ENCODE assay signal across 19 cellular contexts in genomic region chrX:57313583-57314215, GRCh38. TPM values are rescaled to one million over a fixed set of nuclear protein-coding genes. Genes with fewer than 3 reads are reported as not detected.
DNase-seq lines count a peak whose midpoint lies in the region; ATAC-seq and TF ChIP-seq lines count a peak whose summit lies in the region.
"Had no signal": no experiment of that assay in that cellular context is flagged by ENCODE, and none has a peak within 500 bp of the region (broad histone marks: within the 10 kb centered on the region; RNA-seq: fewer than 3 reads in every experiment).

No MANE protein-coding gene starts in this region.

- no peaks in the 10 kb centered on the region for H3K27me3 ChIP-seq in CD4-positive, alpha-beta memory T cell (ENCODE audit: insufficient read depth, low read length)
- H3K27me3 ChIP-seq in naive thymus-derived CD4-positive, alpha-beta T cell (ENCODE audit: control insufficient read depth in 2 of 2, insufficient read depth in 2 of 2, low read length in 2 of 2): no peaks in the 10 kb centered on the region
- no peaks in the 10 kb centered on the region for H3K27me3 ChIP-seq in vagina
- no peaks in the 10 kb centered on the region for H3K27me3 ChIP-seq in effector memory CD4-positive, alpha-beta T cell (replicated peaks; ENCODE audit: control insufficient read depth, insufficient read depth, low read length, poor library complexity, severe bottlenecking)

- no peak for TF ChIP-seq CTCF in vagina (IDR thresholded peaks at IDR 0.05)

- no peak for ATAC-seq in naive thymus-derived CD4-positive, alpha-beta T cell
- ATAC-seq: HCT116, PC-3 had no signal

- peak overlapping the region; percentile 28 for H3K27ac Mint-ChIP-seq in activated CD4-positive, alpha-beta memory T cell treated with anti-CD3 and anti-CD28 coated beads for 36 hours
- H3K27ac Mint-ChIP-seq in activated CD4-positive, alpha-beta memory T cell treated with anti-CD3 and anti-CD28 coated beads, Interleukin-2, amount 10 ng/mL, durations not matched to agents 7 days and 5 days: no peak overlapping the region
- H3K27ac Mint-ChIP-seq in CD4-positive, alpha-beta memory T cell: peak overlapping the region in 6 of 7 donors; percentile 29 to 84 (median 68)
- peak overlapping the region; percentile 63 for H3K27ac Mint-ChIP-seq in T-helper 2 cell treated with Interferon-gamma antibody and Interleukin-4, amounts not matched to agents 5 μg/mL and 100 μg/mL, for 36 hours
- H3K27ac Mint-ChIP-seq in naive thymus-derived CD4-positive, alpha-beta T cell: peak overlapping the region; percentile 52 to 92 (median 79)

- no peak overlapping the region for H3K4me3 Mint-ChIP-seq in activated CD4-positive, alpha-beta memory T cell treated with anti-CD3 and anti-CD28 coated beads for 36 hours
- H3K4me3 Mint-ChIP-seq in activated CD4-positive, alpha-beta memory T cell treated with anti-CD3 and anti-CD28 coated beads, Interleukin-2, amount 10 ng/mL, durations not matched to agents 7 days and 5 days: no peak overlapping the region
- H3K4me3 Mint-ChIP-seq in CD4-positive, alpha-beta memory T cell: peak overlapping the region in 5 of 8 donors; percentile 4 to 58 (median 10)
- peak overlapping the region; percentile 3 for H3K4me3 Mint-ChIP-seq in T-helper 2 cell treated with Interferon-gamma antibody and Interleukin-4, amounts not matched to agents 5 μg/mL and 100 μg/mL, for 36 hours
- H3K4me3 Mint-ChIP-seq in naive thymus-derived CD4-positive, alpha-beta T cell: peak overlapping the region in 9 of 10 donors; percentile 12 to 66 (median 40)

- CTCF ChIA-PET in activated CD4-positive, alpha-beta memory T cell treated with anti-CD3 and anti-CD28 coated beads for 36 hours (lab: Charles Lee): no interaction called here
- CTCF ChIA-PET in activated CD4-positive, alpha-beta memory T cell treated with anti-CD3 and anti-CD28 coated beads, Interleukin-2, amount 10 ng/mL, durations not matched to agents 7 days and 5 days (lab: Charles Lee): no interaction called here
- CTCF ChIA-PET in CD4-positive, alpha-beta memory T cell (lab: Charles Lee; ENCODE audit: partially characterized antibody): no interaction called here
- CTCF ChIA-PET in naive thymus-derived CD4-positive, alpha-beta T cell (lab: Charles Lee): no interaction called here

- intact Hi-C loops in activated CD4-positive, alpha-beta memory T cell treated with anti-CD3 and anti-CD28 coated beads for 36 hours (cut with micrococcal nuclease): no loop called here
- intact Hi-C loops in CD4-positive, alpha-beta memory T cell (cut with micrococcal nuclease): no loop called here
- intact Hi-C loops in naive thymus-derived CD4-positive, alpha-beta T cell (cut with micrococcal nuclease): no loop called here
- intact Hi-C loops in vagina (cut with DNase I): no loop called here

- POLR2A ChIA-PET in activated CD4-positive, alpha-beta memory T cell treated with anti-CD3 and anti-CD28 coated beads for 36 hours (lab: Charles Lee): no interaction called here
- POLR2A ChIA-PET in activated CD4-positive, alpha-beta memory T cell treated with anti-CD3 and anti-CD28 coated beads, Interleukin-2, amount 10 ng/mL, durations not matched to agents 7 days and 5 days (lab: Charles Lee): no interaction called here
- POLR2A ChIA-PET in CD4-positive, alpha-beta memory T cell (lab: Charles Lee; ENCODE audit: partially characterized antibody): no interaction called here
- POLR2A ChIA-PET in naive thymus-derived CD4-positive, alpha-beta T cell (lab: Charles Lee): no interaction called here

- peaks cover 38% of the 10 kb centered on the region for H3K9me3 Mint-ChIP-seq in activated CD4-positive, alpha-beta memory T cell treated with anti-CD3 and anti-CD28 coated beads for 36 hours
- H3K9me3 Mint-ChIP-seq in activated CD4-positive, alpha-beta memory T cell treated with anti-CD3 and anti-CD28 coated beads, Interleukin-2, amount 10 ng/mL, durations not matched to agents 7 days and 5 days: peaks cover 8% of the 10 kb centered on the region
- peaks cover 0 to 29% (median 21%) of the 10 kb centered on the region in 8 donors for H3K9me3 Mint-ChIP-seq in CD4-positive, alpha-beta memory T cell
- peaks cover 39% of the 10 kb centered on the region for H3K9me3 Mint-ChIP-seq in T-helper 2 cell treated with Interferon-gamma antibody and Interleukin-4, amounts not matched to agents 5 μg/mL and 100 μg/mL, for 36 hours
- H3K9me3 Mint-ChIP-seq in naive thymus-derived CD4-positive, alpha-beta T cell: peaks cover 0 to 35% (median 10%) of the 10 kb centered on the region in 11 donors

- DNase-seq in activated CD4-positive, alpha-beta memory T cell treated with anti-CD3 and anti-CD28 coated beads for 36 hours: no peak
- no peak for DNase-seq in activated CD4-positive, alpha-beta memory T cell treated with anti-CD3 and anti-CD28 coated beads, Interleukin-2, amount 10 ng/mL, durations not matched to agents 7 days and 5 days
- DNase-seq in CD4-positive, alpha-beta memory T cell: peak in 3 of 5 donors; percentile 14 to 29 (median 28)
- no peak for DNase-seq in T-helper 2 cell treated with Interferon-gamma antibody and Interleukin-4, amounts not matched to agents 5 μg/mL and 100 μg/mL, for 36 hours (ENCODE audit: low spot score)
- DNase-seq in naive thymus-derived CD4-positive, alpha-beta T cell: peak in 6 of 9 donors; percentile 7 to 46 (median 36)
- no peak for DNase-seq in vagina (ENCODE audit: extremely low spot score in 2 of 2)
- no peak for DNase-seq in NCI-H2081 (lab: John Stamatoyannopoulos, UW)
- no peak for DNase-seq in effector memory CD4-positive, alpha-beta T cell
- DNase-seq: GOT3, KBM-7, NCI-H1417, NCI-H187 treated with DMSO at 0.1 percent for 48 hours, NCI-H226, NCI-H524, PC-3, RPMI8226, SIG-M5 had no signal

- no peaks in the 10 kb centered on the region for H3K9me3 ChIP-seq in CD4-positive, alpha-beta memory T cell (ENCODE audit: control insufficient read depth in 1 of 2, low read length in 2 of 2)
- H3K9me3 ChIP-seq in naive thymus-derived CD4-positive, alpha-beta T cell (ENCODE audit: control insufficient read depth in 2 of 3, low read length in 3 of 3): no peaks in the 10 kb centered on the region
- H3K9me3 ChIP-seq in vagina: no peaks in the 10 kb centered on the region
- H3K9me3 ChIP-seq in effector memory CD4-positive, alpha-beta T cell (ENCODE audit: control insufficient read depth, low read length): no peaks in the 10 kb centered on the region

- peaks cover 41% of the 10 kb centered on the region for H3K36me3 Mint-ChIP-seq in activated CD4-positive, alpha-beta memory T cell treated with anti-CD3 and anti-CD28 coated beads for 36 hours
- H3K36me3 Mint-ChIP-seq in activated CD4-positive, alpha-beta memory T cell treated with anti-CD3 and anti-CD28 coated beads, Interleukin-2, amount 10 ng/mL, durations not matched to agents 7 days and 5 days (ENCODE audit: low read depth): peaks cover 18% of the 10 kb centered on the region
- peaks cover 22 to 30% of the 10 kb centered on the region in 2 donors for H3K36me3 Mint-ChIP-seq in CD4-positive, alpha-beta memory T cell
- H3K36me3 Mint-ChIP-seq in T-helper 2 cell treated with Interferon-gamma antibody and Interleukin-4, amounts not matched to agents 5 μg/mL and 100 μg/mL, for 36 hours (ENCODE audit: low read depth): peaks cover 25% of the 10 kb centered on the region
- peaks cover 8 to 58% (median 26%) of the 10 kb centered on the region in 5 donors for H3K36me3 Mint-ChIP-seq in naive thymus-derived CD4-positive, alpha-beta T cell

- H3K4me1 Mint-ChIP-seq in activated CD4-positive, alpha-beta memory T cell treated with anti-CD3 and anti-CD28 coated beads for 36 hours (ENCODE audit: low read depth): peaks cover 17% of the 10 kb centered on the region
- H3K4me1 Mint-ChIP-seq in activated CD4-positive, alpha-beta memory T cell treated with anti-CD3 and anti-CD28 coated beads, Interleukin-2, amount 10 ng/mL, durations not matched to agents 7 days and 5 days: peaks cover 14% of the 10 kb centered on the region
- peaks cover 12 to 18% (median 16%) of the 10 kb centered on the region in 4 donors for H3K4me1 Mint-ChIP-seq in CD4-positive, alpha-beta memory T cell
- peaks cover 12% of the 10 kb centered on the region for H3K4me1 Mint-ChIP-seq in T-helper 2 cell treated with Interferon-gamma antibody and Interleukin-4, amounts not matched to agents 5 μg/mL and 100 μg/mL, for 36 hours (ENCODE audit: low read depth)
- peaks cover 0 to 29% (median 18%) of the 10 kb centered on the region in 7 donors for H3K4me1 Mint-ChIP-seq in naive thymus-derived CD4-positive, alpha-beta T cell

- H3K27me3 Mint-ChIP-seq in activated CD4-positive, alpha-beta memory T cell treated with anti-CD3 and anti-CD28 coated beads for 36 hours: no peaks in the 10 kb centered on the region
- no peaks in the 10 kb centered on the region for H3K27me3 Mint-ChIP-seq in activated CD4-positive, alpha-beta memory T cell treated with anti-CD3 and anti-CD28 coated beads, Interleukin-2, amount 10 ng/mL, durations not matched to agents 7 days and 5 days
- H3K27me3 Mint-ChIP-seq in CD4-positive, alpha-beta memory T cell: no peaks in the 10 kb centered on the region
- H3K27me3 Mint-ChIP-seq in T-helper 2 cell treated with Interferon-gamma antibody and Interleukin-4, amounts not matched to agents 5 μg/mL and 100 μg/mL, for 36 hours (ENCODE audit: low read depth): no peaks in the 10 kb centered on the region
- H3K27me3 Mint-ChIP-seq in naive thymus-derived CD4-positive, alpha-beta T cell: no peaks in the 10 kb centered on the region

- no peak for TF ChIP-seq POLR2A in vagina (IDR thresholded peaks at IDR 0.05)

- peaks cover 15% of the 10 kb centered on the region for H3K4me1 ChIP-seq in CD4-positive, alpha-beta memory T cell (ENCODE audit: insufficient read depth, low read length)
- no peaks in the 10 kb centered on the region for H3K4me1 ChIP-seq in naive thymus-derived CD4-positive, alpha-beta T cell (ENCODE audit: control insufficient read depth in 2 of 2, insufficient read depth in 2 of 2, low read length in 2 of 2)
- no peaks in the 10 kb centered on the region for H3K4me1 ChIP-seq in vagina
- no peaks in the 10 kb centered on the region for H3K4me1 ChIP-seq in effector memory CD4-positive, alpha-beta T cell (ENCODE audit: control insufficient read depth, insufficient read depth, low read length, poor library complexity, severe bottlenecking)

- H3K36me3 ChIP-seq in CD4-positive, alpha-beta memory T cell (ENCODE audit: insufficient read depth, low read length): peaks cover 6% of the 10 kb centered on the region
- peaks cover 0 to 10% (median 0%) of the 10 kb centered on the region in 3 experiments for H3K36me3 ChIP-seq in naive thymus-derived CD4-positive, alpha-beta T cell (ENCODE audit: control insufficient read depth in 2 of 3, insufficient read depth in 3 of 3, low read length in 3 of 3)
- peaks cover 0 to 12% of the 10 kb centered on the region in 2 donors for H3K36me3 ChIP-seq in vagina
- H3K36me3 ChIP-seq in effector memory CD4-positive, alpha-beta T cell (ENCODE audit: control insufficient read depth, insufficient read depth, low read length): peaks cover 4% of the 10 kb centered on the region

- H3K27ac ChIP-seq in CD4-positive, alpha-beta memory T cell (ENCODE audit: low read depth, low read length): no peak overlapping the region
- H3K27ac ChIP-seq in naive thymus-derived CD4-positive, alpha-beta T cell (ENCODE audit: low read depth, low read length): peak overlapping the region; percentile 27
- no peak overlapping the region for H3K27ac ChIP-seq in vagina
- H3K27ac ChIP-seq in effector memory CD4-positive, alpha-beta T cell (ENCODE audit: insufficient read depth, low read length, poor library complexity, severe bottlenecking): no peak overlapping the region

- no peak overlapping the region for H3K4me3 ChIP-seq in CD4-positive, alpha-beta memory T cell (ENCODE audit: low read length in 2 of 2)
- H3K4me3 ChIP-seq in naive thymus-derived CD4-positive, alpha-beta T cell (ENCODE audit: low read length): no peak overlapping the region
- H3K4me3 ChIP-seq in vagina: no peak overlapping the region
- no peak overlapping the region for H3K4me3 ChIP-seq in effector memory CD4-positive, alpha-beta T cell (ENCODE audit: insufficient read depth, low read depth, low read length, poor library complexity, severe bottlenecking)

RNA-seq across cellular contexts. Expression of gene FAAH2, which starts 27.2 kb away (rescaled TPM):
- 10 to 100 TPM; 10.3 to 12.1 TPM for total RNA-seq in activated CD4-positive, alpha-beta memory T cell treated with anti-CD3 and anti-CD28 coated beads for 36 hours
- 1 to 10 TPM; 5.4 to 6.0 TPM for total RNA-seq in activated CD4-positive, alpha-beta memory T cell treated with anti-CD3 and anti-CD28 coated beads, Interleukin-2, amount 10 ng/mL, durations not matched to agents 7 days and 5 days
- 10 to 100 TPM; 17.6 to 25.6 TPM for total RNA-seq in CD4-positive, alpha-beta memory T cell
- 10 to 100 TPM; 17.3 to 19.4 TPM for polyA plus RNA-seq in CD4-positive, alpha-beta memory T cell
- total RNA-seq in naive thymus-derived CD4-positive, alpha-beta T cell: 10 to 100 TPM in 2 of 5 experiments, 1 to 10 TPM in 3; 7.5 to 12.6 (median 9.7) TPM
- 10 to 100 TPM; 16.7 to 16.9 TPM for polyA plus RNA-seq in naive thymus-derived CD4-positive, alpha-beta T cell
- 10.6 TPM for total RNA-seq in vagina
- polyA plus RNA-seq: BJ had no signal

Comparison
In these comparisons a context has a peak if more than half of its experiments do, and no peak if none do; other contexts are left out.
1. DNase-seq: peak in CD4-positive, alpha-beta memory T cell (3 of 5) and naive thymus-derived CD4-positive, alpha-beta T cell (6 of 9); none in activated CD4-positive, alpha-beta memory T cell treated with anti-CD3 and anti-CD28 coated beads for 36 hours (single experiment), activated CD4-positive, alpha-beta memory T cell treated with anti-CD3 and anti-CD28 coated beads, Interleukin-2, amount 10 ng/mL, durations not matched to agents 7 days and 5 days (single experiment), T-helper 2 cell treated with Interferon-gamma antibody and Interleukin-4, amounts not matched to agents 5 μg/mL and 100 μg/mL, for 36 hours (single experiment), vagina (0 of 2), NCI-H2081 (0 of 2) and effector memory CD4-positive, alpha-beta T cell (0 of 3).
2. H3K4me3 Mint-ChIP-seq: peak in CD4-positive, alpha-beta memory T cell (5 of 8), T-helper 2 cell treated with Interferon-gamma antibody and Interleukin-4, amounts not matched to agents 5 μg/mL and 100 μg/mL, for 36 hours (single experiment) and naive thymus-derived CD4-positive, alpha-beta T cell (9 of 10); none in activated CD4-positive, alpha-beta memory T cell treated with anti-CD3 and anti-CD28 coated beads for 36 hours (single experiment) and activated CD4-positive, alpha-beta memory T cell treated with anti-CD3 and anti-CD28 coated beads, Interleukin-2, amount 10 ng/mL, durations not matched to agents 7 days and 5 days (single experiment).